ENCODE assay signal across 13 cellular contexts in the genomic region with DNA sequence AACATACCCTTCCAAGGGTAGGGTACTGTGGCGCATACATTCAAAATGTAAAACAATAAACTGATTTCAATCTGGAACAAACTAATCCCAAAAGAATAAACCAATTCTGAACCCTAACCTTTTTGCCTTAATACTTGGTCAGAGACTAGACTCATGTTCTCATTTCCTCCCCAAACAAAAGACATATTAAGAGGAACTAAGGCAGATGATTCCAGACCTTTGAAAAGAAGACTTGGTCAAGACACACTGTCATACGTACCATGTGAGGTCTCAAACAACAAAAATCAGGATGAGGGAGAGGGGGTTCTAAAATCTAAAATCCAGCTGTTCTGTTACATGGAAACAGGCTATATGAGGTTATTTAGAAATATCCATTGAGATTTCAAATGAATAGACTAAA.
"Had no signal": no experiment of that assay in that cellular context is flagged by ENCODE, and none has a peak within 500 bp of the region (broad histone marks: within the 10 kb centered on the region; RNA-seq: fewer than 3 reads in every experiment).

No MANE protein-coding gene starts in this region.

- H3K27me3 Mint-ChIP-seq: stimulated activated naive CD8-positive, alpha-beta T cell treated with anti-CD3 and anti-CD28 coated beads, Interleukin-15, Interleukin-2, amounts not matched to agents 100 ng/mL and 50 ng/mL, for 24 hours had no signal

- H3K36me3 ChIP-seq: neural progenitor cell, ovary, sigmoid colon had no signal

- H3K4me1 ChIP-seq: sigmoid colon had no signal

- H3K79me2 ChIP-seq: hepatocyte had no signal

- H3K4me3 ChIP-seq: hepatocyte, neural progenitor cell, ovary, sigmoid colon had no signal

- H3K27me3 ChIP-seq: brain microvascular endothelial cell, hepatocyte, neural progenitor cell, ovary, sigmoid colon had no signal

- H3K36me3 Mint-ChIP-seq: neural progenitor cell had no signal

- H3K27ac ChIP-seq: brain microvascular endothelial cell, hepatocyte, neural progenitor cell, ovary had no signal

- H3K9ac ChIP-seq: neural progenitor cell had no signal

- H3K27ac Mint-ChIP-seq: neural progenitor cell had no signal

- H3K4me2 ChIP-seq: hepatocyte, neural progenitor cell had no signal

- H3K9me3 ChIP-seq: ovary, sigmoid colon had no signal

- H3K9me3 Mint-ChIP-seq: activated naive CD4-positive, alpha-beta T cell treated with anti-CD3 and anti-CD28 coated beads, Interleukin-2, amount 50 U/mL, for 72 hours; stimulated activated naive CD8-positive, alpha-beta T cell treated with anti-CD3 and anti-CD28 coated beads, Interleukin-15, Interleukin-2, amounts not matched to agents 100 ng/mL and 50 ng/mL, for 24 hours had no signal

- H2AFZ ChIP-seq: hepatocyte had no signal

- H3K4me3 Mint-ChIP-seq: neural progenitor cell; stimulated activated naive CD8-positive, alpha-beta T cell treated with anti-CD3 and anti-CD28 coated beads, Interleukin-15, Interleukin-2, amounts not matched to agents 100 ng/mL and 50 ng/mL, for 24 hours had no signal

- DNase-seq: activated CD4-positive, alpha-beta T cell treated with anti-CD3 and anti-CD28 coated beads, Interleukin-2, amount 50 U/mL, for 1 hour; activated effector memory CD4-positive, alpha-beta T cell treated with Interleukin-2 at 50 U/mL for 16 hours; activated T-cell treated with anti-CD3 and anti-CD28 coated beads for 4 hours; brain microvascular endothelial cell; cerebellar nuclear complex; mesendoderm; ovary; sigmoid colon; stimulated activated CD4-positive, alpha-beta T cell treated with anti-CD3 and anti-CD28 coated beads, Interleukin-2, amount 100 ng/mL, for 24 hours had no signal
